In the genomic region with DNA sequence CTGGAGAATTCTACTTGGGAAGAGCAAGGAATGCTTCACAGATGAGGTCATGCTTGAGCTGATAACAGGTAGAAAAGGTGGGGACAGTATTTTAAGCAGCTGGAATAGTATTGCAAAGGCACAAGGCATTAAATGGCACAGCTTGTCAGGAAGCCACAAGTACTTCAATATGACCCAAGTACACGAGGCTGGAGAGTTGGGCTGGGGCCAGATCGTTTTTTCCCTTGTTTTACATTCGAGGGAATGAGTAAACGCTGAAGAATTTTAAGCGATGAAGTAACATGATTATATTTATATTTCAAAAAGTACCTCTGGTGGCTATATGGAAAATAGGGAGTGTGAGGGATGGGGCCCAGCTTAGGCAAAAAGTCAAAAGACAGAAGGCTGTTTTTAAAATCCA, we compare ENCODE assay signal across 13 cellular contexts. TPM values are rescaled to one million over a fixed set of nuclear protein-coding genes. Genes with fewer than 3 reads are reported as not detected.
DNase-seq lines count a peak whose midpoint lies in the region; ATAC-seq and TF ChIP-seq lines count a peak whose summit lies in the region.
"Had no signal": no experiment of that assay in that cellular context is flagged by ENCODE, and none has a peak within 500 bp of the region (broad histone marks: within the 10 kb centered on the region; RNA-seq: fewer than 3 reads in every experiment).

No MANE protein-coding gene starts in this region.

- H3K4me3 Mint-ChIP-seq in effector memory CD8-positive, alpha-beta T cell, result no peak overlapping the region
- H3K4me3 Mint-ChIP-seq: activated naive CD8-positive, alpha-beta T cell treated with anti-CD3 and anti-CD28 coated beads, Interleukin-2, amount 10 ng/mL, durations not matched to agents 7 days and 5 days had no signal

- BruUV-seq in PC-9 (replicated peaks; lab: Mats Ljungman, UMichigan), result no TSS peak

- H3K36me3 ChIP-seq in PC-9 (ENCODE audit: low read depth), result no peaks in the 10 kb centered on the region
- H3K36me3 ChIP-seq: WERI-Rb-1 had no signal

- intact Hi-C loops in PC-9 (cut with micrococcal nuclease; ENCODE audit: unreplicated experiment), result loop anchor here (1.0 kb wide), 1 partner anchor 53 kb away; no protein-coding TSS in a partner anchor

- DNase-seq in GM04504 (ENCODE audit: low read depth), result peak; percentile 77
- peak; percentile 80 to 90 for DNase-seq in PC-9
- DNase-seq in fibroblast of mammary gland (ENCODE audit: low read depth), result peak; percentile 79
- peak; percentile 76 for DNase-seq in skeletal muscle cell (ENCODE audit: low read depth)
- DNase-seq in GM10266 (ENCODE audit: extremely low spot score), result no peak
- DNase-seq in effector memory CD8-positive, alpha-beta T cell, result no peak
- DNase-seq: activated naive CD8-positive, alpha-beta T cell treated with anti-CD3 and anti-CD28 coated beads, Interleukin-2, amount 10 ng/mL, durations not matched to agents 7 days and 5 days; islet precursor cell; NCI-H524 treated with DMSO at 0.1 percent for 48 hours; small intestine; WERI-Rb-1 had no signal

- no peak overlapping the region for H2AFZ ChIP-seq in PC-9

- peaks cover 0 to 12% of the 10 kb centered on the region in 2 donors for H3K4me1 Mint-ChIP-seq in effector memory CD8-positive, alpha-beta T cell (ENCODE audit: low read depth in 2 of 2)

- H3K36me3 Mint-ChIP-seq in effector memory CD8-positive, alpha-beta T cell (ENCODE audit: insufficient read depth), result no peaks in the 10 kb centered on the region

- peak overlapping the region; percentile 6; the same call in 1 of the 2 replicates for H3K27ac ChIP-seq in PC-9
- H3K27ac ChIP-seq: WERI-Rb-1 had no signal

- no peaks in the 10 kb centered on the region for H3K27me3 Mint-ChIP-seq in effector memory CD8-positive, alpha-beta T cell
- H3K27me3 Mint-ChIP-seq: activated naive CD8-positive, alpha-beta T cell treated with anti-CD3 and anti-CD28 coated beads, Interleukin-2, amount 10 ng/mL, durations not matched to agents 7 days and 5 days had no signal

- CTCF ChIA-PET in PC-9 (lab: Charles Lee), result no interaction called here

- POLR2A ChIA-PET in PC-9 (lab: Charles Lee; ENCODE audit: unreplicated experiment), result interaction anchor here (0.5 kb wide), 1 partner anchor 560 kb away, joined by 3 read pairs; no protein-coding TSS in a partner anchor

- H3K9me2 ChIP-seq in PC-9 (ENCODE audit: insufficient read depth), result no peaks in the 10 kb centered on the region; the same call in 1 of the 2 replicates

- peaks cover 21% of the 10 kb centered on the region for H3K4me1 ChIP-seq in PC-9 (replicated peaks; ENCODE audit: insufficient read depth)

- ATAC-seq in GM21381 (IDR thresholded peaks at IDR 0.05; ENCODE audit: unreplicated experiment) (no peak), GM18520 (IDR thresholded peaks at IDR 0.05; ENCODE audit: unreplicated experiment) (no peak)
- ATAC-seq in effector memory CD8-positive, alpha-beta T cell (replicated peaks), result no peak

- H3K9me3 Mint-ChIP-seq in effector memory CD8-positive, alpha-beta T cell, result no peaks in the 10 kb centered on the region

- H4K20me1 ChIP-seq in PC-9 (ENCODE audit: insufficient read depth), result no peaks in the 10 kb centered on the region

- TF ChIP-seq CTCF in PC-9 (conservative IDR thresholded peaks at IDR 0.05) (no peak), fibroblast of mammary gland (conservative IDR thresholded peaks at IDR 0.05; ENCODE audit: control insufficient read depth, insufficient read depth, low read depth, low read length) (no peak), GM10266 (IDR thresholded peaks at IDR 0.05; ENCODE audit: control insufficient read depth, insufficient read depth, low read depth, missing control alignments) (no peak)

- no peak overlapping the region for H3K4me3 ChIP-seq in PC-9
- no peak overlapping the region for H3K4me3 ChIP-seq in fibroblast of mammary gland (ENCODE audit: control insufficient read depth, low read depth, low read length)
- no peak overlapping the region for H3K4me3 ChIP-seq in skeletal muscle cell (ENCODE audit: low read depth, low read length)

- H3K27me3 ChIP-seq in PC-9 (ENCODE audit: insufficient read depth, low read depth), result no peaks in the 10 kb centered on the region

- peaks cover 4% of the 10 kb centered on the region; the same call in 1 of the 2 replicates for H3K9me3 ChIP-seq in PC-9 (ENCODE audit: insufficient read depth, low read depth)

- H3K4me2 ChIP-seq in PC-9, result peak overlapping the region; percentile 19

- H3K79me2 ChIP-seq in PC-9 (ENCODE audit: low read depth), result no peaks in the 10 kb centered on the region

- no peak overlapping the region for H3K27ac Mint-ChIP-seq in effector memory CD8-positive, alpha-beta T cell
- H3K27ac Mint-ChIP-seq: activated naive CD8-positive, alpha-beta T cell treated with anti-CD3 and anti-CD28 coated beads, Interleukin-2, amount 10 ng/mL, durations not matched to agents 7 days and 5 days had no signal

- peaks cover 14% of the 10 kb centered on the region for H3F3A ChIP-seq in PC-9 (ENCODE audit: insufficient read depth, low read depth)

RNA-seq across cellular contexts. Expression of a gene that starts 54.9 kb away (rescaled TPM):
- total RNA-seq in PC-9 (2021), result 24.6 and 25.8 TPM in 2 replicates

Comparison
In these comparisons a context has a peak if more than half of its experiments do, and no peak if none do; other contexts are left out.
1. DNase-seq: peak in GM04504 (single experiment), PC-9 (2 of 2), fibroblast of mammary gland (single experiment) and skeletal muscle cell (single experiment); none in GM10266 (single experiment) and effector memory CD8-positive, alpha-beta T cell (0 of 3).